1 cellular context compared by ENCODE assay signal in the genomic region with DNA sequence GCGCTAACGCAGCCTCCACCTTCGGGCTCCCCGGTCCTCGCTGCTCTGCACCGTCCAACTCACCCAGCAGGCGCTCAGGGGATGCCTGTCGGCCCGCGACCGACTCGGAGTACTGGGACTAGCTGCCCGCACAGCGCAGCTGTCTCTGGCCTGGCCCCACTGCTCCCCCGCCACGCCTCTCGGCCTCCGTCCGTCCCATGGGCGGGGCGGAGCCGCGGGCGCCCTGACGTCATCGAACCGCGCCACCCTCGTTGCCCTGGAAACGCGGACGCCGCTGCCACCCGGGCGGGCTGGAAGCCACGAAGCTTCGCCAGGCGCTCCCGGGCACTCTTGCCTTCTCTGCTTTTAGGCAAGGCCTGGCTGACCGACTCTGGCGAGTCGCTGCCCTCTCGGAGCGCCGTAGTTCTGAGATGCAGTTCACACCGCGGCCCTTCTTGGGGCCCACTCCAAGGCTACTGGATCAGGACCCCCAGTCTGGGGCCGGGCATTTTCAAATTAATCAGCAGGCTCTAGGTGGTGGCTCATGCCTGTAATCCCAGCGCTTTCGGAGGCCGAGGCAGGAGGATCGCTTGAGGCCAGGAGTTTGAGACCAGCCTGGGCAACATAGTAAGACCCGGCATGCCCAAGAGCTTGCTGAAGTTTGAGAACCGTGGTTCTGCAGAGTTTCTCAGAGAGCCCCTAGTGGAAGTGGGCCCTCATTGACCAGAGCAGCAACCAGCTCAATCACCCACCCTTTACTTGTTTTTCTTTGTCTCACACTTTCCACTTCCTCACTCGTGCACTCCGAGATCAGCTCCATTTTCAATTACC.
TF ChIP-seq lines count a peak whose summit lies in the region.

No MANE protein-coding gene starts in this region.

TF ChIP-seq in HepG2, 621 proteins besides CTCF, POLR2A, EP300 and RAD21 (continued from another document and continues in another):
- TF ChIP-seq ZGPAT (CRISPR knock-in tag; IDR thresholded peaks at IDR 0.05) (peak; percentile 89), LCORL (IDR thresholded peaks at IDR 0.05) (no peak), LCORL (CRISPR knock-in tag; IDR thresholded peaks at IDR 0.05) (no peak), SMAD1 (CRISPR knock-in tag; IDR thresholded peaks at IDR 0.05; ENCODE audit: borderline replicate concordance, low read depth) (no peak), ZNF180 (CRISPR knock-in tag; IDR thresholded peaks at IDR 0.05; ENCODE audit: borderline replicate concordance, low read depth) (no peak), ETV6 (CRISPR knock-in tag; conservative IDR thresholded peaks at IDR 0.05) (no peak), ZNF740 (CRISPR knock-in tag; IDR thresholded peaks at IDR 0.05) (peak; percentile 65; the same call in 1 of the 2 replicates), MIXL1 (CRISPR knock-in tag; IDR thresholded peaks at IDR 0.05) (no peak), ZNF614 (CRISPR knock-in tag; IDR thresholded peaks at IDR 0.05; ENCODE audit: borderline replicate concordance) (no peak), ZNF674 (CRISPR knock-in tag; IDR thresholded peaks at IDR 0.05; ENCODE audit: low read depth) (no peak), HDAC2 (CRISPR knock-in tag; IDR thresholded peaks at IDR 0.05) (peak; percentile 87), NRL (CRISPR knock-in tag; IDR thresholded peaks at IDR 0.05; ENCODE audit: borderline replicate concordance) (peak; percentile 80; the same call in 1 of the 2 replicates), ZNF652 (CRISPR knock-in tag; IDR thresholded peaks at IDR 0.05; ENCODE audit: borderline replicate concordance, low read depth) (no peak), HMGXB3 (CRISPR knock-in tag; IDR thresholded peaks at IDR 0.05; ENCODE audit: borderline replicate concordance) (peak; percentile 28; the same call in 1 of the 2 replicates), HOXA3 (CRISPR knock-in tag; IDR thresholded peaks at IDR 0.05) (peak; percentile 88), KLF12 (CRISPR knock-in tag; IDR thresholded peaks at IDR 0.05; ENCODE audit: borderline replicate concordance) (peak; percentile 82; the same call in 1 of the 2 replicates), SP5 (CRISPR knock-in tag; IDR thresholded peaks at IDR 0.05; ENCODE audit: borderline replicate concordance, low read depth) (peak; percentile 93), ZNF142 (CRISPR knock-in tag; IDR thresholded peaks at IDR 0.05) (no peak), MTA3 (CRISPR knock-in tag; IDR thresholded peaks at IDR 0.05) (no peak), ZNF232 (CRISPR knock-in tag; IDR thresholded peaks at IDR 0.05; ENCODE audit: borderline replicate concordance) (no peak), KDM3A (CRISPR knock-in tag; IDR thresholded peaks at IDR 0.05; ENCODE audit: low read depth) (peak; percentile 70; the same call in 1 of the 2 replicates), ELF3 (CRISPR knock-in tag; IDR thresholded peaks at IDR 0.05) (peak; percentile 44; the same call in 1 of the 2 replicates), SRF (IDR thresholded peaks at IDR 0.05; ENCODE audit: low read depth, low read length) (0 out of 2 replicates have a peak, but pooled peaks have one; percentile 33), RARG (CRISPR knock-in tag; IDR thresholded peaks at IDR 0.05; ENCODE audit: low read depth) (no peak), RARA (CRISPR knock-in tag; IDR thresholded peaks at IDR 0.05) (no peak), SP1 (IDR thresholded peaks at IDR 0.05) (no peak), SP1 (CRISPR knock-in tag; IDR thresholded peaks at IDR 0.05) (peak; percentile 97), SIX1 (CRISPR knock-in tag; IDR thresholded peaks at IDR 0.05; ENCODE audit: borderline replicate concordance) (no peak), PHF5A (CRISPR knock-in tag; IDR thresholded peaks at IDR 0.05; ENCODE audit: low read depth, unreplicated experiment) (no peak), STAT5B (CRISPR knock-in tag; IDR thresholded peaks at IDR 0.05) (no peak), TBX2 (CRISPR knock-in tag; IDR thresholded peaks at IDR 0.05; ENCODE audit: borderline replicate concordance) (peak; percentile 73; the same call in 1 of the 2 replicates)
- TF ChIP-seq, protein P1, sequence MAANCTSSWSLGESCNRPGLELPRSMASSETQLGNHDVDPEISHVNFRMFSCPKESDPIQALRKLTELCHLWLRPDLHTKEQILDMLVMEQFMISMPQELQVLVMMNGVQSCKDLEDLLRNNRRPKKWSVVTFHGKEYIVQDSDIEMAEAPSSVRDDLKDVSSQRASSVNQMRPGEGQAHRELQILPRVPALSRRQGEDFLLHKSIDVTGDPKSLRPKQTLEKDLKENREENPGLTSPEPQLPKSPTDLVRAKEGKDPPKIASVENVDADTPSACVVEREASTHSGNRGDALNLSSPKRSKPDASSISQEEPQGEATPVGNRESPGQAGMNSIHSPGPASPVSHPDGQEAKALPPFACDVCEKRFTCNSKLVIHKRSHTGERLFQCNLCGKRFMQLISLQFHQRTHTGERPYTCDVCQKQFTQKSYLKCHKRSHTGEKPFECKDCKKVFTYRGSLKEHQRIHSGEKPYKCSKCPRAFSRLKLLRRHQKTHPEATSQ (CRISPR knock-in tag; IDR thresholded peaks at IDR 0.05; ENCODE audit: borderline replicate concordance): no peak
- TF ChIP-seq, protein P2, sequence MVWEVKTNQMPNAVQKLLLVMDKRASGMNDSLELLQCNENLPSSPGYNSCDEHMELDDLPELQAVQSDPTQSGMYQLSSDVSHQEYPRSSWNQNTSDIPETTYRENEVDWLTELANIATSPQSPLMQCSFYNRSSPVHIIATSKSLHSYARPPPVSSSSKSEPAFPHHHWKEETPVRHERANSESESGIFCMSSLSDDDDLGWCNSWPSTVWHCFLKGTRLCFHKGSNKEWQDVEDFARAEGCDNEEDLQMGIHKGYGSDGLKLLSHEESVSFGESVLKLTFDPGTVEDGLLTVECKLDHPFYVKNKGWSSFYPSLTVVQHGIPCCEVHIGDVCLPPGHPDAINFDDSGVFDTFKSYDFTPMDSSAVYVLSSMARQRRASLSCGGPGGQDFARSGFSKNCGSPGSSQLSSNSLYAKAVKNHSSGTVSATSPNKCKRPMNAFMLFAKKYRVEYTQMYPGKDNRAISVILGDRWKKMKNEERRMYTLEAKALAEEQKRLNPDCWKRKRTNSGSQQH (CRISPR knock-in tag; IDR thresholded peaks at IDR 0.05; ENCODE audit: low read depth): peak; percentile 74; the same call in 1 of the 2 replicates
- TF ChIP-seq, protein P3, sequence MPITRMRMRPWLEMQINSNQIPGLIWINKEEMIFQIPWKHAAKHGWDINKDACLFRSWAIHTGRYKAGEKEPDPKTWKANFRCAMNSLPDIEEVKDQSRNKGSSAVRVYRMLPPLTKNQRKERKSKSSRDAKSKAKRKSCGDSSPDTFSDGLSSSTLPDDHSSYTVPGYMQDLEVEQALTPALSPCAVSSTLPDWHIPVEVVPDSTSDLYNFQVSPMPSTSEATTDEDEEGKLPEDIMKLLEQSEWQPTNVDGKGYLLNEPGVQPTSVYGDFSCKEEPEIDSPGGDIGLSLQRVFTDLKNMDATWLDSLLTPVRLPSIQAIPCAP (CRISPR knock-in tag; IDR thresholded peaks at IDR 0.05; ENCODE audit: low read depth): no peak
- TF ChIP-seq, protein P4, sequence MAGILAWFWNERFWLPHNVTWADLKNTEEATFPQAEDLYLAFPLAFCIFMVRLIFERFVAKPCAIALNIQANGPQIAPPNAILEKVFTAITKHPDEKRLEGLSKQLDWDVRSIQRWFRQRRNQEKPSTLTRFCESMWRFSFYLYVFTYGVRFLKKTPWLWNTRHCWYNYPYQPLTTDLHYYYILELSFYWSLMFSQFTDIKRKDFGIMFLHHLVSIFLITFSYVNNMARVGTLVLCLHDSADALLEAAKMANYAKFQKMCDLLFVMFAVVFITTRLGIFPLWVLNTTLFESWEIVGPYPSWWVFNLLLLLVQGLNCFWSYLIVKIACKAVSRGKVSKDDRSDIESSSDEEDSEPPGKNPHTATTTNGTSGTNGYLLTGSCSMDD (CRISPR knock-in tag; IDR thresholded peaks at IDR 0.05): no peak
- TF ChIP-seq, protein P5, sequence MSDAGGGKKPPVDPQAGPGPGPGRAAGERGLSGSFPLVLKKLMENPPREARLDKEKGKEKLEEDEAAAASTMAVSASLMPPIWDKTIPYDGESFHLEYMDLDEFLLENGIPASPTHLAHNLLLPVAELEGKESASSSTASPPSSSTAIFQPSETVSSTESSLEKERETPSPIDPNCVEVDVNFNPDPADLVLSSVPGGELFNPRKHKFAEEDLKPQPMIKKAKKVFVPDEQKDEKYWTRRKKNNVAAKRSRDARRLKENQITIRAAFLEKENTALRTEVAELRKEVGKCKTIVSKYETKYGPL (CRISPR knock-in tag; IDR thresholded peaks at IDR 0.05): no peak
